In genomic region chr1:56868761-56869160, GRCh38 we compare ENCODE assay signal across 30 cellular contexts. TPM values are rescaled to one million over a fixed set of nuclear protein-coding genes. Genes with fewer than 3 reads are reported as not detected.
"Had no signal": no experiment of that assay in that cellular context is flagged by ENCODE, and none has a peak within 500 bp of the region (broad histone marks: within the 10 kb centered on the region; RNA-seq: fewer than 3 reads in every experiment).

No MANE protein-coding gene starts in this region.

- H3K36me3 Mint-ChIP-seq: activated naive CD8-positive, alpha-beta T cell treated with anti-CD3 and anti-CD28 coated beads for 36 hours had no signal

- H3K4me1 ChIP-seq: breast epithelium, pancreas, psoas muscle, right atrium auricular region, upper lobe of left lung had no signal

- H3K4me1 Mint-ChIP-seq: activated B cell treated with CpG ODN at 0.5 μM for 24 hours; activated CD4-positive, alpha-beta T cell treated with anti-CD3 and anti-CD28 coated beads for 36 hours; activated naive CD8-positive, alpha-beta T cell treated with anti-CD3 and anti-CD28 coated beads for 36 hours; central memory CD8-positive, alpha-beta T cell had no signal

- H3K4me3 Mint-ChIP-seq: activated B cell treated with CpG ODN at 0.5 μM for 24 hours; activated CD4-positive, alpha-beta T cell treated with anti-CD3 and anti-CD28 coated beads for 36 hours; activated naive CD8-positive, alpha-beta T cell treated with anti-CD3 and anti-CD28 coated beads for 36 hours; activated T-cell treated with anti-CD3 and anti-CD28 coated beads, Interleukin-2, amount 50 U/mL, for 4 hours; central memory CD8-positive, alpha-beta T cell; natural killer cell treated with Interleukin-12 subunit alpha and Interleukin-12 subunit beta and Interleukin-15 and Interleukin-18, amount 100 ng/mL, for 72 hours; T-helper 1 cell treated with Interleukin-12 subunit alpha and Interleukin-12 subunit beta and Interleukin-4 antibody, amounts not matched to agents 30 μg/mL and 1 μg/mL, for 36 hours had no signal

- DNase-seq: activated B cell treated with CpG ODN at 0.5 μM for 24 hours; activated CD4-positive, alpha-beta T cell treated with anti-CD3 and anti-CD28 coated beads for 36 hours; activated CD4-positive, alpha-beta T cell treated with anti-CD3 and anti-CD28 coated beads, Interleukin-2, amount 50 U/mL, for 48 hours; activated CD8-positive, alpha-beta memory T cell treated with anti-CD3 and anti-CD28 coated beads, Interleukin-2, amount 50 U/mL, for 48 hours; activated naive CD4-positive, alpha-beta T cell; activated naive CD8-positive, alpha-beta T cell treated with anti-CD3 and anti-CD28 coated beads for 36 hours; activated T-cell treated with anti-CD3 and anti-CD28 coated beads, Interleukin-2, amount 50 U/mL, for 4 hours; amniotic stem cell; heart right ventricle; islet precursor cell; left cardiac atrium; pancreas; psoas muscle; stimulated activated CD4-positive, alpha-beta T cell treated with anti-CD3 and anti-CD28 coated beads, Interleukin-12 subunit alpha, Interleukin-12 subunit beta, amount 100 ng/mL, for 4 hours; stimulated activated CD4-positive, alpha-beta T cell treated with anti-CD3 and anti-CD28 coated beads, Interleukin-4, amount 100 ng/mL, for 4 hours; stimulated activated naive CD8-positive, alpha-beta T cell treated with anti-CD3 and anti-CD28 coated beads, Interleukin-15, Interleukin-2, amounts not matched to agents 100 U/mL and 50 U/mL, for 24 hours; T1000; upper lobe of left lung had no signal

- H3K9me3 Mint-ChIP-seq: activated B cell treated with CpG ODN at 0.5 μM for 24 hours; activated T-cell treated with anti-CD3 and anti-CD28 coated beads, Interleukin-2, amount 50 U/mL, for 4 hours; activated T-helper 2 cell treated with anti-CD3 and anti-CD28 coated beads, Interferon-gamma antibody, Interleukin-2, Interleukin-4, amounts not matched to agents 10 μg/mL and 5 μg/mL and 100 μg/mL, durations not matched to agents 14 hours and 24 hours and 36 hours; central memory CD8-positive, alpha-beta T cell; T-helper 1 cell treated with Interleukin-12 subunit alpha and Interleukin-12 subunit beta and Interleukin-4 antibody, amounts not matched to agents 30 μg/mL and 1 μg/mL, for 36 hours had no signal

- H3K27me3 ChIP-seq: breast epithelium, right atrium auricular region, upper lobe of left lung had no signal

- H3K27ac Mint-ChIP-seq: activated B cell treated with CpG ODN at 0.5 μM for 24 hours; activated CD4-positive, alpha-beta T cell treated with anti-CD3 and anti-CD28 coated beads for 36 hours; activated naive CD8-positive, alpha-beta T cell treated with anti-CD3 and anti-CD28 coated beads for 36 hours; activated T-helper 2 cell treated with anti-CD3 and anti-CD28 coated beads, Interferon-gamma antibody, Interleukin-2, Interleukin-4, amounts not matched to agents 10 μg/mL and 5 μg/mL and 100 μg/mL, durations not matched to agents 14 hours and 24 hours and 36 hours; natural killer cell treated with Interleukin-12 subunit alpha and Interleukin-12 subunit beta and Interleukin-15 and Interleukin-18, amount 100 ng/mL, for 72 hours; T-helper 1 cell treated with Interleukin-12 subunit alpha and Interleukin-12 subunit beta and Interleukin-4 antibody, amounts not matched to agents 30 μg/mL and 1 μg/mL, for 36 hours had no signal

- H3K9me3 ChIP-seq: breast epithelium, neutrophil, pancreas, psoas muscle, right atrium auricular region, upper lobe of left lung had no signal

- H3K4me3 ChIP-seq: breast epithelium, coronary artery, heart right ventricle, pancreas, psoas muscle, right atrium auricular region, upper lobe of left lung had no signal

- H3K27ac ChIP-seq: breast epithelium, coronary artery, heart right ventricle, neutrophil, pancreas, psoas muscle, right atrium auricular region, upper lobe of left lung had no signal

- H3K36me3 ChIP-seq: breast epithelium, heart right ventricle, neutrophil, pancreas, right atrium auricular region, upper lobe of left lung had no signal

RNA-seq across cellular contexts. Expression of gene C8A, which starts 14.2 kb away (rescaled TPM):
- total RNA-seq: activated B cell treated with CpG ODN at 0.5 μM for 24 hours; activated CD4-positive, alpha-beta T cell treated with anti-CD3 and anti-CD28 coated beads for 36 hours; activated CD8-positive, alpha-beta memory T cell treated with anti-CD3 and anti-CD28 coated beads for 36 hours; activated naive CD8-positive, alpha-beta T cell treated with anti-CD3 and anti-CD28 coated beads for 36 hours; activated T-cell treated with anti-CD3 and anti-CD28 coated beads, Interleukin-2, amount 50 U/mL, for 4 hours; activated T-helper 2 cell treated with anti-CD3 and anti-CD28 coated beads, Interferon-gamma antibody, Interleukin-2, Interleukin-4, amounts not matched to agents 10 μg/mL and 5 μg/mL and 100 μg/mL, durations not matched to agents 14 hours and 24 hours and 36 hours; breast epithelium; epithelial cell of proximal tubule; fibroblast of villous mesenchyme; left cardiac atrium; natural killer cell treated with Interleukin-12 subunit alpha and Interleukin-12 subunit beta and Interleukin-15 and Interleukin-18, amount 100 ng/mL, for 72 hours; psoas muscle; right atrium auricular region; subcutaneous adipose tissue had no signal
- polyA plus RNA-seq: heart right ventricle, pancreas, psoas muscle had no signal

RNA-seq across cellular contexts. Expression of gene FYB2, which starts 49.6 kb away (rescaled TPM):
- total RNA-seq: activated B cell treated with CpG ODN at 0.5 μM for 24 hours; activated CD4-positive, alpha-beta T cell treated with anti-CD3 and anti-CD28 coated beads for 36 hours; activated CD8-positive, alpha-beta memory T cell treated with anti-CD3 and anti-CD28 coated beads for 36 hours; activated naive CD8-positive, alpha-beta T cell treated with anti-CD3 and anti-CD28 coated beads for 36 hours; activated T-cell treated with anti-CD3 and anti-CD28 coated beads, Interleukin-2, amount 50 U/mL, for 4 hours; activated T-helper 2 cell treated with anti-CD3 and anti-CD28 coated beads, Interferon-gamma antibody, Interleukin-2, Interleukin-4, amounts not matched to agents 10 μg/mL and 5 μg/mL and 100 μg/mL, durations not matched to agents 14 hours and 24 hours and 36 hours; epithelial cell of proximal tubule; fibroblast of villous mesenchyme; natural killer cell treated with Interleukin-12 subunit alpha and Interleukin-12 subunit beta and Interleukin-15 and Interleukin-18, amount 100 ng/mL, for 72 hours; subcutaneous adipose tissue had no signal
